ENCODE assay signal across 1 cellular context in the genomic region with DNA sequence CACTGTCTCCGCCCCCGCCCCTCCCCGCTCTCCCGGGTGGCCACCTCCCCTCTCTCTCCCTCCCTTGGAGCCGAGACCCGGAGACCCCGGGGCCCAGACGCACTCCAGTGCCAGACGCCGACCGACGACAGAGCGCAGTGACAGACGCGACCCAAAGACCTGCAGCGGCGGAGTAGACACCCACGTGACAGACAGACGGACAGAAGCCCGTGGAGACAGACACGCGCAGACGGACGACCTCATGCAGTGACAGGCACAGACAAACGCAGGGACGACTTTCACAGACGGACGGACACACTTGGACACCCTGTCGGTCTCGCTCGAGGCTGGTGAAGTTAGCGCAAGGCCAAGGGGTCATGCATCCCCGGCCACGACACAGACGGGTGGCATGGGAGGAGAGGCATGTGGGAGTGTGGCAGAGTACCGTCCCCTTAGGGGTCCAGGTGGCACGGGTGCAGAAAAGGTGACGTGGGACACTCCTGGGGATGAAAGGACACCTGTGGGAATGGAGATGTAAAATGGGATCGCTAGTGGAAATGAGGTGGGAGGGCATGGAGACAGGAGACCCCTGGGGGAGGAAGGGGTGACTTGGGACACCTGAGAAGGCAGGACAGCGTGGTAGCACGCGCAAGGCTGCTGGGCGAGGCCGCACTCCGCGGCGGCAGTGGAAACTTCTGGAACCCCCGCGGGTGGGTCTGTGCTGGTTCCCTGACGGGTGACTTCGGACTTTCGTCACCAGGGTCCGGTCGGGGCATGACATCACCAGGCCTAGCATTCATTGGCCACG.
TF ChIP-seq lines count a peak whose summit lies in the region.

No MANE protein-coding gene starts in this region.

TF ChIP-seq in HepG2, 621 proteins besides CTCF, POLR2A, EP300 and RAD21 (continued from another document and continues in another):
- TF ChIP-seq NR3C1 (CRISPR knock-in tag; IDR thresholded peaks at IDR 0.05) (no peak), ESRRA (CRISPR knock-in tag; IDR thresholded peaks at IDR 0.05; ENCODE audit: low read depth) (0 out of 2 replicates have a peak, but pooled peaks have one; percentile 5), TP53 (CRISPR knock-in tag; conservative IDR thresholded peaks at IDR 0.05) (no peak), SRSF4 (IDR thresholded peaks at IDR 0.05; ENCODE audit: low read depth, low read length, poor library complexity, severe bottlenecking) (no peak), RXRB (CRISPR knock-in tag; IDR thresholded peaks at IDR 0.05; ENCODE audit: borderline replicate concordance) (no peak), MEIS1 (CRISPR knock-in tag; IDR thresholded peaks at IDR 0.05; ENCODE audit: borderline replicate concordance) (0 out of 2 replicates have a peak, but pooled peaks have one; percentile 23), ZNF274 (CRISPR knock-in tag; IDR thresholded peaks at IDR 0.05) (no peak), KDM5A (IDR thresholded peaks at IDR 0.05; ENCODE audit: borderline replicate concordance, low read length) (no peak), CBX5 (CRISPR knock-in tag; IDR thresholded peaks at IDR 0.05; ENCODE audit: borderline replicate concordance) (0 out of 2 replicates have a peak, but pooled peaks have one; percentile 36), CREM (IDR thresholded peaks at IDR 0.05) (no peak), CREM (CRISPR knock-in tag; IDR thresholded peaks at IDR 0.05) (no peak), HOXD1 (CRISPR knock-in tag; IDR thresholded peaks at IDR 0.05) (no peak), EZH2 (conservative IDR thresholded peaks at IDR 0.05; ENCODE audit: low read depth, low read length) (peak; percentile 94), RELA (CRISPR knock-in tag; IDR thresholded peaks at IDR 0.05) (no peak), SP140L (CRISPR knock-in tag; IDR thresholded peaks at IDR 0.05; ENCODE audit: borderline replicate concordance) (no peak), RBAK (CRISPR knock-in tag; IDR thresholded peaks at IDR 0.05) (no peak), NFKB2 (CRISPR knock-in tag; IDR thresholded peaks at IDR 0.05; ENCODE audit: borderline replicate concordance) (no peak), SALL2 (CRISPR knock-in tag; IDR thresholded peaks at IDR 0.05) (no peak), REL (CRISPR knock-in tag; conservative IDR thresholded peaks at IDR 0.05) (0 out of 2 replicates have a peak, but pooled peaks have one; percentile 41), ZC3H13 (CRISPR knock-in tag; IDR thresholded peaks at IDR 0.05) (no peak), ZNF605 (CRISPR knock-in tag; IDR thresholded peaks at IDR 0.05) (no peak), MTA1 (CRISPR knock-in tag; IDR thresholded peaks at IDR 0.05; ENCODE audit: borderline replicate concordance) (peak; percentile 92), ZNF879 (CRISPR knock-in tag; IDR thresholded peaks at IDR 0.05) (no peak), ZNF468 (CRISPR knock-in tag; IDR thresholded peaks at IDR 0.05) (no peak), ZBTB38 (CRISPR knock-in tag; IDR thresholded peaks at IDR 0.05) (no peak), ZMYM2 (CRISPR knock-in tag; IDR thresholded peaks at IDR 0.05) (0 out of 2 replicates have a peak, but pooled peaks have one; percentile 16), SIN3A (IDR thresholded peaks at IDR 0.05; ENCODE audit: borderline replicate concordance, low read depth, low read length) (no peak; the same call in 1 of the 2 replicates), SP1 (IDR thresholded peaks at IDR 0.05) (no peak), SP1 (CRISPR knock-in tag; IDR thresholded peaks at IDR 0.05) (no peak), AGO2 (optimal IDR thresholded peaks at IDR 0.05; ENCODE audit: low read depth, low read length) (no peak), ZNF232 (CRISPR knock-in tag; IDR thresholded peaks at IDR 0.05; ENCODE audit: borderline replicate concordance) (no peak), ZZZ3 (CRISPR knock-in tag; IDR thresholded peaks at IDR 0.05; ENCODE audit: borderline replicate concordance) (no peak), ZNF446 (CRISPR knock-in tag; IDR thresholded peaks at IDR 0.05) (no peak)
- TF ChIP-seq, protein P1, sequence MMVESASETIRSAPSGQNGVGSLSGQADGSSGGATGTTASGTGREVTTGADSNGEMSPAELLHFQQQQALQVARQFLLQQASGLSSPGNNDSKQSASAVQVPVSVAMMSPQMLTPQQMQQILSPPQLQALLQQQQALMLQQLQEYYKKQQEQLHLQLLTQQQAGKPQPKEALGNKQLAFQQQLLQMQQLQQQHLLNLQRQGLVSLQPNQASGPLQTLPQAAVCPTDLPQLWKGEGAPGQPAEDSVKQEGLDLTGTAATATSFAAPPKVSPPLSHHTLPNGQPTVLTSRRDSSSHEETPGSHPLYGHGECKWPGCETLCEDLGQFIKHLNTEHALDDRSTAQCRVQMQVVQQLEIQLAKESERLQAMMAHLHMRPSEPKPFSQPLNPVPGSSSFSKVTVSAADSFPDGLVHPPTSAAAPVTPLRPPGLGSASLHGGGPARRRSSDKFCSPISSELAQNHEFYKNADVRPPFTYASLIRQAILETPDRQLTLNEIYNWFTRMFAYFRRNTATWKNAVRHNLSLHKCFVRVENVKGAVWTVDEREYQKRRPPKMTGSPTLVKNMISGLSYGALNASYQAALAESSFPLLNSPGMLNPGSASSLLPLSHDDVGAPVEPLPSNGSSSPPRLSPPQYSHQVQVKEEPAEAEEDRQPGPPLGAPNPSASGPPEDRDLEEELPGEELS (CRISPR knock-in tag; IDR thresholded peaks at IDR 0.05): no peak
- TF ChIP-seq, protein P2, sequence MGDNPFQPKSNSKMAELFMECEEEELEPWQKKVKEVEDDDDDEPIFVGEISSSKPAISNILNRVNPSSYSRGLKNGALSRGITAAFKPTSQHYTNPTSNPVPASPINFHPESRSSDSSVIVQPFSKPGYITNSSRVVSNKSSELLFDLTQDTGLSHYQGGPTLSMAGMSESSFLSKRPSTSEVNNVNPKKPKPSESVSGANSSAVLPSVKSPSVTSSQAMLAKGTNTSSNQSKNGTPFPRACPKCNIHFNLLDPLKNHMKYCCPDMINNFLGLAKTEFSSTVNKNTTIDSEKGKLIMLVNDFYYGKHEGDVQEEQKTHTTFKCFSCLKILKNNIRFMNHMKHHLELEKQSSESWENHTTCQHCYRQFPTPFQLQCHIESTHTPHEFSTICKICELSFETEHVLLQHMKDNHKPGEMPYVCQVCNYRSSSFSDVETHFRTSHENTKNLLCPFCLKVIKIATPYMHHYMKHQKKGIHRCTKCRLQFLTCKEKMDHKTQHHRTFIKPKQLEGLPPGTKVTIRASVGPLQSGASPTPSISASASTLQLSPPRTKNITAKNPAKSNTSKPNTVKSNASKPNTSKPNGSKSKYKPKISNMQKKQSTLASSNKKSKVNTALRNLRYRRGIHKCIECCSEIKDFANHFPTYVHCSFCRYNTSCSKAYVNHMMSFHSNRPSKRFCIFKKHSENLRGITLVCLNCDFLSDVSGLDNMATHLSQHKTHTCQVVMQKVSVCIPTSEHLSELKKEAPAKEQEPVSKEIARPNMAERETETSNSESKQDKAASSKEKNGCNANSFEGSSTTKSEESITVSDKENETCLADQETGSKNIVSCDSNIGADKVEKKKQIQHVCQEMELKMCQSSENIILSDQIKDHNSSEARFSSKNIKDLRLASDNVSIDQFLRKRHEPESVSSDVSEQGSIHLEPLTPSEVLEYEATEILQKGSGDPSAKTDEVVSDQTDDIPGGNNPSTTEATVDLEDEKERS (CRISPR knock-in tag; IDR thresholded peaks at IDR 0.05): no peak
- TF ChIP-seq, protein P3, sequence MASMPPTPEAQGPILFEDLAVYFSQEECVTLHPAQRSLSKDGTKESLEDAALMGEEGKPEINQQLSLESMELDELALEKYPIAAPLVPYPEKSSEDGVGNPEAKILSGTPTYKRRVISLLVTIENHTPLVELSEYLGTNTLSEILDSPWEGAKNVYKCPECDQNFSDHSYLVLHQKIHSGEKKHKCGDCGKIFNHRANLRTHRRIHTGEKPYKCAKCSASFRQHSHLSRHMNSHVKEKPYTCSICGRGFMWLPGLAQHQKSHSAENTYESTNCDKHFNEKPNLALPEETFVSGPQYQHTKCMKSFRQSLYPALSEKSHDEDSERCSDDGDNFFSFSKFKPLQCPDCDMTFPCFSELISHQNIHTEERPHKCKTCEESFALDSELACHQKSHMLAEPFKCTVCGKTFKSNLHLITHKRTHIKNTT (CRISPR knock-in tag; IDR thresholded peaks at IDR 0.05): no peak
- TF ChIP-seq, protein P4, sequence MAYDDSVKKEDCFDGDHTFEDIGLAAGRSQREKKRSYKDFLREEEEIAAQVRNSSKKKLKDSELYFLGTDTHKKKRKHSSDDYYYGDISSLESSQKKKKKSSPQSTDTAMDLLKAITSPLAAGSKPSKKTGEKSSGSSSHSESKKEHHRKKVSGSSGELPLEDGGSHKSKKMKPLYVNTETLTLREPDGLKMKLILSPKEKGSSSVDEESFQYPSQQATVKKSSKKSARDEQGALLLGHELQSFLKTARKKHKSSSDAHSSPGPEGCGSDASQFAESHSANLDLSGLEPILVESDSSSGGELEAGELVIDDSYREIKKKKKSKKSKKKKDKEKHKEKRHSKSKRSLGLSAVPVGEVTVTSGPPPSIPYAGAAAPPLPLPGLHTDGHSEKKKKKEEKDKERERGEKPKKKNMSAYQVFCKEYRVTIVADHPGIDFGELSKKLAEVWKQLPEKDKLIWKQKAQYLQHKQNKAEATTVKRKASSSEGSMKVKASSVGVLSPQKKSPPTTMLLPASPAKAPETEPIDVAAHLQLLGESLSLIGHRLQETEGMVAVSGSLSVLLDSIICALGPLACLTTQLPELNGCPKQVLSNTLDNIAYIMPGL (CRISPR knock-in tag; IDR thresholded peaks at IDR 0.05; ENCODE audit: borderline replicate concordance in 1 of 2, low read depth in 1 of 2): 0 out of 4 replicates have a peak, but pooled peaks of 1 of the 2 experiments have one; percentile 23
- TF ChIP-seq, protein P5, sequence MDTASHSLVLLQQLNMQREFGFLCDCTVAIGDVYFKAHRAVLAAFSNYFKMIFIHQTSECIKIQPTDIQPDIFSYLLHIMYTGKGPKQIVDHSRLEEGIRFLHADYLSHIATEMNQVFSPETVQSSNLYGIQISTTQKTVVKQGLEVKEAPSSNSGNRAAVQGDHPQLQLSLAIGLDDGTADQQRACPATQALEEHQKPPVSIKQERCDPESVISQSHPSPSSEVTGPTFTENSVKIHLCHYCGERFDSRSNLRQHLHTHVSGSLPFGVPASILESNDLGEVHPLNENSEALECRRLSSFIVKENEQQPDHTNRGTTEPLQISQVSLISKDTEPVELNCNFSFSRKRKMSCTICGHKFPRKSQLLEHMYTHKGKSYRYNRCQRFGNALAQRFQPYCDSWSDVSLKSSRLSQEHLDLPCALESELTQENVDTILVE (CRISPR knock-in tag; IDR thresholded peaks at IDR 0.05): no peak
- TF ChIP-seq, protein P6, sequence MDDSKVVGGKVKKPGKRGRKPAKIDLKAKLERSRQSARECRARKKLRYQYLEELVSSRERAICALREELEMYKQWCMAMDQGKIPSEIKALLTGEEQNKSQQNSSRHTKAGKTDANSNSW (CRISPR knock-in tag; IDR thresholded peaks at IDR 0.05; ENCODE audit: borderline replicate concordance): no peak
- TF ChIP-seq, protein P7, sequence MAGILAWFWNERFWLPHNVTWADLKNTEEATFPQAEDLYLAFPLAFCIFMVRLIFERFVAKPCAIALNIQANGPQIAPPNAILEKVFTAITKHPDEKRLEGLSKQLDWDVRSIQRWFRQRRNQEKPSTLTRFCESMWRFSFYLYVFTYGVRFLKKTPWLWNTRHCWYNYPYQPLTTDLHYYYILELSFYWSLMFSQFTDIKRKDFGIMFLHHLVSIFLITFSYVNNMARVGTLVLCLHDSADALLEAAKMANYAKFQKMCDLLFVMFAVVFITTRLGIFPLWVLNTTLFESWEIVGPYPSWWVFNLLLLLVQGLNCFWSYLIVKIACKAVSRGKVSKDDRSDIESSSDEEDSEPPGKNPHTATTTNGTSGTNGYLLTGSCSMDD (CRISPR knock-in tag; IDR thresholded peaks at IDR 0.05): no peak
- TF ChIP-seq, protein P8, sequence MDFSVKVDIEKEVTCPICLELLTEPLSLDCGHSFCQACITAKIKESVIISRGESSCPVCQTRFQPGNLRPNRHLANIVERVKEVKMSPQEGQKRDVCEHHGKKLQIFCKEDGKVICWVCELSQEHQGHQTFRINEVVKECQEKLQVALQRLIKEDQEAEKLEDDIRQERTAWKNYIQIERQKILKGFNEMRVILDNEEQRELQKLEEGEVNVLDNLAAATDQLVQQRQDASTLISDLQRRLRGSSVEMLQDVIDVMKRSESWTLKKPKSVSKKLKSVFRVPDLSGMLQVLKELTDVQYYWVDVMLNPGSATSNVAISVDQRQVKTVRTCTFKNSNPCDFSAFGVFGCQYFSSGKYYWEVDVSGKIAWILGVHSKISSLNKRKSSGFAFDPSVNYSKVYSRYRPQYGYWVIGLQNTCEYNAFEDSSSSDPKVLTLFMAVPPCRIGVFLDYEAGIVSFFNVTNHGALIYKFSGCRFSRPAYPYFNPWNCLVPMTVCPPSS (IDR thresholded peaks at IDR 0.05): no peak
- TF ChIP-seq, protein P9, sequence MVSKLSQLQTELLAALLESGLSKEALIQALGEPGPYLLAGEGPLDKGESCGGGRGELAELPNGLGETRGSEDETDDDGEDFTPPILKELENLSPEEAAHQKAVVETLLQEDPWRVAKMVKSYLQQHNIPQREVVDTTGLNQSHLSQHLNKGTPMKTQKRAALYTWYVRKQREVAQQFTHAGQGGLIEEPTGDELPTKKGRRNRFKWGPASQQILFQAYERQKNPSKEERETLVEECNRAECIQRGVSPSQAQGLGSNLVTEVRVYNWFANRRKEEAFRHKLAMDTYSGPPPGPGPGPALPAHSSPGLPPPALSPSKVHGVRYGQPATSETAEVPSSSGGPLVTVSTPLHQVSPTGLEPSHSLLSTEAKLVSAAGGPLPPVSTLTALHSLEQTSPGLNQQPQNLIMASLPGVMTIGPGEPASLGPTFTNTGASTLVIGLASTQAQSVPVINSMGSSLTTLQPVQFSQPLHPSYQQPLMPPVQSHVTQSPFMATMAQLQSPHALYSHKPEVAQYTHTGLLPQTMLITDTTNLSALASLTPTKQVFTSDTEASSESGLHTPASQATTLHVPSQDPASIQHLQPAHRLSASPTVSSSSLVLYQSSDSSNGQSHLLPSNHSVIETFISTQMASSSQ (IDR thresholded peaks at IDR 0.05; ENCODE audit: low read depth): no peak
- TF ChIP-seq, protein P9 (CRISPR knock-in tag; IDR thresholded peaks at IDR 0.05; ENCODE audit: borderline replicate concordance): no peak
- TF ChIP-seq, protein P10, sequence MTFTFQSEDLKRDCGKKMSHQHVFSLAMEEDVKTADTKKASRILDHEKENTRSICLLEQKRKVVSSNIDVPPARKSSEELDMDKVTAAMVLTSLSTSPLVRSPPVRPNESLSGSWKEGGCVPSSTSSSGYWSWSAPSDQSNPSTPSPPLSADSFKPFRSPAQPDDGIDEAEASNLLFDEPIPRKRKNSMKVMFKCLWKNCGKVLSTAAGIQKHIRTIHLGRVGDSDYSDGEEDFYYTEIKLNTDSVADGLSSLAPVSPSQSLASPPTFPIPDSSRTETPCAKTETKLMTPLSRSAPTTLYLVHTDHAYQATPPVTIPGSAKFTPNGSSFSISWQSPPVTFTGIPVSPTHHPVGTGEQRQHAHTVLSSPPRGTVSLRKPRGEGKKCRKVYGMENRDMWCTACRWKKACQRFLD (CRISPR knock-in tag; IDR thresholded peaks at IDR 0.05; ENCODE audit: borderline replicate concordance): 0 out of 2 replicates have a peak, but pooled peaks have one; percentile 23
